18 cellular contexts compared by ENCODE assay signal in the genomic region with DNA sequence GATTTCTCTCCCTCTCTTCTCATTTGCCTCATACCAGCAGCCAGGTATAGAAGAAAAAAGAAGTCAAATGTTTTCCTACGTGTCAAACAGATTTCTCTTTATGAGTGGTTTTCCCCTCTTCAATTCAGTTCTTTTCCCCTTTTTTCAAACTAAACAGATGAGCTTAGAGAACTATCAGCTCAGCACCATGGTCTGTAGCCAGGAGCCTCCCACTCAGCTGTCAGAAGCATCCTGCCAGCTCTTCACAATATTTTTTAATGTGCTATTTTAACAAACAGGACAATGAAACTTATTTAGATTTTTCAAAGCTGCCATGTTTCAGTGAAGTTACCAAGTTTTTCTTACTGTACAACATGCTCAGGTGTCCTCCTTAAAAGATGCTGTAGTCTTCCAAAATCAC.
DNase-seq lines count a peak whose midpoint lies in the region; ATAC-seq and TF ChIP-seq lines count a peak whose summit lies in the region.
"Had no signal": no experiment of that assay in that cellular context is flagged by ENCODE, and none has a peak within 500 bp of the region (broad histone marks: within the 10 kb centered on the region; RNA-seq: fewer than 3 reads in every experiment).

No MANE protein-coding gene starts in this region.

- H3K9ac ChIP-seq in OCI-LY3 (ENCODE audit: low read length) = peak overlapping the region; percentile 76
- H3K9ac ChIP-seq: BLaER1 treated with 17β-estradiol and CSF1 and Interleukin-3, amounts not matched to agents 10 nM and 100 nM had no signal

- H3K27me3 Mint-ChIP-seq in nephron (ENCODE audit: low read depth) (peaks cover 4% of the 10 kb centered on the region), MCF 10A (ENCODE audit: insufficient read depth, unreplicated experiment) (peaks cover 13% of the 10 kb centered on the region)

- BruUV-seq in MCF 10A (replicated peaks; lab: Mats Ljungman, UMichigan) = no TSS peak

- DNase-seq in Ammon's horn (ENCODE audit: low spot score) (peak; percentile 40), uterus (peak; percentile 38 to 40), NCI-H226 (no peak), MCF 10A (ENCODE audit: unreplicated experiment) (no peak)
- DNase-seq: 8988T; ACHN; Caco-2; Calu3; CD4-positive, alpha-beta T cell; CD8-positive, alpha-beta T cell; DMS79 treated with DMSO at 0.1 percent for 48 hours; GF-D8 had no signal

- H3K27ac Mint-ChIP-seq in nephron = peak overlapping the region; percentile 14 to 95 (median 62)
- H3K27ac Mint-ChIP-seq in MCF 10A (ENCODE audit: low read depth, unreplicated experiment) = no peak overlapping the region
- H3K27ac Mint-ChIP-seq: B cell; CD4-positive, alpha-beta T cell; CD8-positive, alpha-beta T cell had no signal

- H3K36me3 Mint-ChIP-seq in nephron (ENCODE audit: low read depth) (peaks cover 18% of the 10 kb centered on the region), MCF 10A (ENCODE audit: insufficient read depth, unreplicated experiment) (no peaks in the 10 kb centered on the region)
- H3K36me3 Mint-ChIP-seq: CD8-positive, alpha-beta T cell had no signal

- ATAC-seq in GM21423 (IDR thresholded peaks at IDR 0.05; ENCODE audit: unreplicated experiment) = no peak
- ATAC-seq: CD8-positive, alpha-beta T cell had no signal

- TF ChIP-seq POLR2A in uterus (IDR thresholded peaks at IDR 0.05) = no peak

- H3K4me1 Mint-ChIP-seq in nephron = peaks cover 14% of the 10 kb centered on the region
- no peaks in the 10 kb centered on the region for H3K4me1 Mint-ChIP-seq in MCF 10A (ENCODE audit: insufficient read depth, unreplicated experiment)
- H3K4me1 Mint-ChIP-seq: B cell had no signal

- H3K9me3 ChIP-seq in OCI-LY3 (ENCODE audit: insufficient read depth, low read length) (no peaks in the 10 kb centered on the region), uterus (no peaks in the 10 kb centered on the region)

- H3K27me3 ChIP-seq in OCI-LY3 (ENCODE audit: low read depth, low read length) (no peaks in the 10 kb centered on the region), uterus (no peaks in the 10 kb centered on the region)
- H3K27me3 ChIP-seq: BLaER1 treated with 17β-estradiol and CSF1 and Interleukin-3, amounts not matched to agents 10 nM and 100 nM had no signal

- peaks cover 3% of the 10 kb centered on the region; the same call in 1 of the 2 replicates for H3K79me2 ChIP-seq in OCI-LY3 (ENCODE audit: low read length)

- POLR2A ChIA-PET in MCF 10A (lab: Yijun Ruan, JAX) = interaction anchor here (0.7 kb wide), 1 partner anchor 120 kb away, joined by 3 read pairs; no protein-coding TSS in a partner anchor

- CTCF ChIA-PET in MCF 10A (lab: Yijun Ruan, JAX) = interaction anchor here (1.3 kb wide), 1 partner anchor 330 kb away, joined by 4 read pairs; no protein-coding TSS in a partner anchor

- H4K20me1 ChIP-seq in OCI-LY3 (ENCODE audit: insufficient read depth, low read length) = no peaks in the 10 kb centered on the region
- H4K20me1 ChIP-seq: BLaER1 treated with 17β-estradiol and CSF1 and Interleukin-3, amounts not matched to agents 10 nM and 100 nM had no signal

- H3K27ac ChIP-seq in OCI-LY3 (ENCODE audit: low read length) = peak overlapping the region; percentile 97
- peak overlapping the region; percentile 44 to 46 for H3K27ac ChIP-seq in uterus
- H3K27ac ChIP-seq: BLaER1 treated with 17β-estradiol and CSF1 and Interleukin-3, amounts not matched to agents 10 nM and 100 nM; C4-2B had no signal

- peak overlapping the region; percentile 77 for H3K4me3 ChIP-seq in OCI-LY3 (ENCODE audit: low read length)
- no peak overlapping the region for H3K4me3 ChIP-seq in uterus
- H3K4me3 ChIP-seq: BLaER1 treated with 17β-estradiol and CSF1 and Interleukin-3, amounts not matched to agents 10 nM and 100 nM had no signal

- H3K36me3 ChIP-seq in OCI-LY3 (replicated peaks; ENCODE audit: low read depth, low read length) = no peaks in the 10 kb centered on the region
- no peaks in the 10 kb centered on the region for H3K36me3 ChIP-seq in uterus
- H3K36me3 ChIP-seq: BLaER1 treated with 17β-estradiol and CSF1 and Interleukin-3, amounts not matched to agents 10 nM and 100 nM had no signal

- no peak overlapping the region for H3K4me3 Mint-ChIP-seq in nephron
- no peak overlapping the region for H3K4me3 Mint-ChIP-seq in MCF 10A (ENCODE audit: unreplicated experiment)
- H3K4me3 Mint-ChIP-seq: B cell; CD4-positive, alpha-beta T cell; CD8-positive, alpha-beta T cell had no signal

- H2AFZ ChIP-seq in OCI-LY3 (ENCODE audit: low read depth, low read length) = no peak overlapping the region

- H3K9me3 Mint-ChIP-seq in nephron (no peaks in the 10 kb centered on the region), MCF 10A (ENCODE audit: unreplicated experiment) (no peaks in the 10 kb centered on the region)
- H3K9me3 Mint-ChIP-seq: CD4-positive, alpha-beta T cell; CD8-positive, alpha-beta T cell had no signal

- no peak for TF ChIP-seq CTCF in OCI-LY3 (IDR thresholded peaks at IDR 0.05; ENCODE audit: low read depth, low read length)
- no peak for TF ChIP-seq CTCF in nephron (IDR thresholded peaks at IDR 0.05; ENCODE audit: unreplicated experiment in 3 of 3)
- no peak for TF ChIP-seq CTCF in uterus (IDR thresholded peaks at IDR 0.05)
- TF ChIP-seq CTCF in MCF 10A (IDR thresholded peaks at IDR 0.05; ENCODE audit: unreplicated experiment) = no peak

- H3K4me2 ChIP-seq in OCI-LY3 (ENCODE audit: low read length) = peak overlapping the region; percentile 80
- H3K4me2 ChIP-seq: BLaER1 treated with 17β-estradiol and CSF1 and Interleukin-3, amounts not matched to agents 10 nM and 100 nM had no signal

- intact Hi-C loops in uterus (cut with DNase I; ENCODE audit: low total_unique reads) (no loop called here), MCF 10A (cut with micrococcal nuclease) (no loop called here)

- H3K4me1 ChIP-seq in OCI-LY3 (ENCODE audit: low read length) = peaks cover 60% of the 10 kb centered on the region
- H3K4me1 ChIP-seq in uterus = peaks cover 0 to 4% of the 10 kb centered on the region in 2 donors

Comparison
In these comparisons a context has a peak if more than half of its experiments do, and no peak if none do; other contexts are left out.
1. DNase-seq: peak in Ammon's horn (single experiment) and uterus (2 of 2); none in NCI-H226 (single experiment) and MCF 10A (single experiment).